Comparison of ENCODE assay signal across 16 cellular contexts in the genomic region with DNA sequence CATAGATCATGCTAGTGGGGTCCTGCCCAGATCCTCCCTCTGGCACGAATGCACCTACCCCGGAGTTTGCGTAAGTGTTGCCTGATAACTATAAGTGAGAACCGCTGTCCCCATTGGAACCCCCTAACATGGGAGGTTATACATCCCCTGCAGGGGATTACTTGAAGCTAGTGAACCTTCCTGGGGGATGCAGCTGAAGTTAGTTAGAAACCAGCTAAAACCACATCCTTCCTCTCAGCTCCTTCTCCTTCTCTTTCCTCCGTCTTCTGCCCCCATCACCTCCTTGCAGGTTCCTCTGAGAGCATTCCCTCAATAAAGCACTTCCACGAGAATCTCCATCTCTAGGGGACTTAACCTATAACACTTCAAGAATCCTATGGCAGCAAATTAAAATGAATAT.
DNase-seq lines count a peak whose midpoint lies in the region; ATAC-seq and TF ChIP-seq lines count a peak whose summit lies in the region.
"Had no signal": no experiment of that assay in that cellular context is flagged by ENCODE, and none has a peak within 500 bp of the region (broad histone marks: within the 10 kb centered on the region; RNA-seq: fewer than 3 reads in every experiment).

No MANE protein-coding gene starts in this region.

- peaks cover 7% of the 10 kb centered on the region for H3K36me3 Mint-ChIP-seq in MCF 10A (ENCODE audit: insufficient read depth, unreplicated experiment)
- H3K36me3 Mint-ChIP-seq in endothelial cell (ENCODE audit: low read depth, unreplicated experiment): peaks cover 31% of the 10 kb centered on the region
- peaks cover 27 to 50% of the 10 kb centered on the region in 2 donors for H3K36me3 Mint-ChIP-seq in activated naive CD4-positive, alpha-beta T cell treated with anti-CD3 and anti-CD28 coated beads, Interleukin-2, amount 50 U/mL, for 72 hours

- 96% methylated on average over 5 of the region's 6 CpGs for WGBS in mammary epithelial cell (ENCODE audit: low coverage, missing lambda C conversion rate)

- H3K27me3 ChIP-seq in mammary epithelial cell (ENCODE audit: insufficient read depth, low read length): no peaks in the 10 kb centered on the region
- H3K27me3 ChIP-seq: gastrocnemius medialis had no signal

- no peaks in the 10 kb centered on the region for H3K9me3 ChIP-seq in mammary epithelial cell (replicated peaks; ENCODE audit: insufficient read depth, low read length)
- H3K9me3 ChIP-seq: gastrocnemius medialis, mucosa of descending colon had no signal

- H3K4me1 Mint-ChIP-seq in MCF 10A (ENCODE audit: insufficient read depth, unreplicated experiment) (peaks cover 33% of the 10 kb centered on the region), endothelial cell (ENCODE audit: unreplicated experiment) (peaks cover 35% of the 10 kb centered on the region)

- dilution Hi-C loops in mammary epithelial cell (cut with HindIII; ENCODE audit: low sequenced_read_pairs): no loop called here

- H4K20me1 ChIP-seq in mammary epithelial cell (ENCODE audit: insufficient read depth, low read length): no peaks in the 10 kb centered on the region

- H2AFZ ChIP-seq in mammary epithelial cell (ENCODE audit: low read depth, low read length): no peak overlapping the region

- no peak for TF ChIP-seq CTCF in MCF 10A (IDR thresholded peaks at IDR 0.05; ENCODE audit: unreplicated experiment)
- TF ChIP-seq CTCF in mammary epithelial cell (conservative IDR thresholded peaks at IDR 0.05 in 1 of 2, IDR thresholded peaks at IDR 0.05 in 1 of 2; ENCODE audit: extremely low read depth in 1 of 2, insufficient read depth in 1 of 2, low read depth in 1 of 2, low read length in 2 of 2): no peak
- TF ChIP-seq CTCF in endothelial cell (IDR thresholded peaks at IDR 0.05; ENCODE audit: unreplicated experiment): no peak

- no peak overlapping the region for H3K4me3 ChIP-seq in mammary epithelial cell (replicated peaks in 1 of 3; ENCODE audit: insufficient read depth in 1 of 3, low read depth in 2 of 3, low read length in 3 of 3)
- H3K4me3 ChIP-seq: gastrocnemius medialis, mucosa of descending colon, smooth muscle cell had no signal

- peaks cover 18% of the 10 kb centered on the region for H3K4me1 ChIP-seq in mammary epithelial cell (ENCODE audit: insufficient read depth, low read length)

- CTCF ChIA-PET in MCF 10A (lab: Yijun Ruan, JAX) (interaction anchor here (0.7 to 1.5 kb wide), 3 partner anchors 18 to 32 kb away, joined by 3 to 5 read pairs (median 3); no protein-coding TSS in a partner anchor), mammary epithelial cell (lab: Charles Lee; ENCODE audit: low non-redundant PET) (no interaction called here)

- POLR2A ChIA-PET in MCF 10A (lab: Yijun Ruan, JAX): interaction anchor here (1.3 to 1.7 kb wide), 2 partner anchors 35 to 39 kb away, joined by 3 to 4 read pairs; no protein-coding TSS in a partner anchor

- H3K79me2 ChIP-seq in mammary epithelial cell (ENCODE audit: insufficient read depth, low read length): no peaks in the 10 kb centered on the region

- H3K9ac ChIP-seq in mammary epithelial cell (ENCODE audit: insufficient read depth, low read length): no peak overlapping the region

- DNase-seq in MCF 10A (ENCODE audit: unreplicated experiment) (no peak), mammary epithelial cell (no peak), RPMI7951 (ENCODE audit: low read depth) (peak; percentile 30), endothelial cell (ENCODE audit: low spot score) (no peak), NCI-H1930 (lab: John Stamatoyannopoulos, UW) (no peak)
- DNase-seq in activated naive CD4-positive, alpha-beta T cell treated with anti-CD3 and anti-CD28 coated beads, Interleukin-2, amount 50 U/mL, for 72 hours (ENCODE audit: low spot score in 2 of 2): no peak
- DNase-seq: activated naive CD4-positive, alpha-beta T cell treated with anti-CD3 and anti-CD28 coated beads, Interleukin-2, amount 10 ng/mL, durations not matched to agents 7 days and 5 days; DMS79; endodermal cell; gastrocnemius medialis; mucosa of descending colon; NCI-H2107; T1000 had no signal

- H3K27ac Mint-ChIP-seq in MCF 10A (ENCODE audit: low read depth, unreplicated experiment) (peak overlapping the region; percentile 20), endothelial cell (ENCODE audit: unreplicated experiment) (peak overlapping the region; percentile 68)
- H3K27ac Mint-ChIP-seq in activated naive CD4-positive, alpha-beta T cell treated with anti-CD3 and anti-CD28 coated beads, Interleukin-2, amount 50 U/mL, for 72 hours: no peak overlapping the region
- H3K27ac Mint-ChIP-seq: activated naive CD4-positive, alpha-beta T cell treated with anti-CD3 and anti-CD28 coated beads, Interleukin-2, amount 10 ng/mL, durations not matched to agents 7 days and 5 days; endodermal cell had no signal

- no TSS peak for BruUV-seq in MCF 10A (replicated peaks; lab: Mats Ljungman, UMichigan)
- BruUV-seq in mammary epithelial cell (replicated peaks; lab: Mats Ljungman, UMichigan): no TSS peak

- peaks cover 1% of the 10 kb centered on the region for H3K36me3 ChIP-seq in mammary epithelial cell (ENCODE audit: insufficient read depth, low read length)

- ATAC-seq in HG03039 (IDR thresholded peaks at IDR 0.05; ENCODE audit: unreplicated experiment) (no peak), GM18498 (IDR thresholded peaks at IDR 0.05; ENCODE audit: unreplicated experiment) (no peak)
- ATAC-seq in activated naive CD4-positive, alpha-beta T cell treated with anti-CD3 and anti-CD28 coated beads, Interleukin-2, amount 50 U/mL, for 72 hours: no peak
- ATAC-seq: gastrocnemius medialis, mucosa of descending colon had no signal

- in situ Hi-C loops in mammary epithelial cell (cut with MboI; ENCODE audit: low sequenced_read_pairs in 2 of 2): no loop called here

- intact Hi-C loops in MCF 10A (cut with micrococcal nuclease) (no loop called here), mammary epithelial cell (cut with micrococcal nuclease) (loop anchor here (5.0 kb wide), 1 partner anchor 94 kb away; the partner anchor contains the start of gene ZNF827)

- no peak overlapping the region for H3K27ac ChIP-seq in mammary epithelial cell (ENCODE audit: insufficient read depth, low read depth, low read length)

- H3K4me3 Mint-ChIP-seq in MCF 10A (ENCODE audit: unreplicated experiment) (no peak overlapping the region), endothelial cell (ENCODE audit: unreplicated experiment) (no peak overlapping the region)
- H3K4me3 Mint-ChIP-seq: activated naive CD4-positive, alpha-beta T cell treated with anti-CD3 and anti-CD28 coated beads, Interleukin-2, amount 10 ng/mL, durations not matched to agents 7 days and 5 days; endodermal cell had no signal

- H3K27me3 Mint-ChIP-seq in MCF 10A (ENCODE audit: insufficient read depth, unreplicated experiment) (no peaks in the 10 kb centered on the region), endothelial cell (ENCODE audit: unreplicated experiment) (no peaks in the 10 kb centered on the region)
- H3K27me3 Mint-ChIP-seq: activated naive CD4-positive, alpha-beta T cell treated with anti-CD3 and anti-CD28 coated beads, Interleukin-2, amount 10 ng/mL, durations not matched to agents 7 days and 5 days had no signal

- no peak overlapping the region for H3K4me2 ChIP-seq in mammary epithelial cell (ENCODE audit: insufficient read depth, low read depth, low read length)
- H3K4me2 ChIP-seq: smooth muscle cell had no signal

- no peaks in the 10 kb centered on the region for H3K9me3 Mint-ChIP-seq in MCF 10A (ENCODE audit: unreplicated experiment)
- no peaks in the 10 kb centered on the region for H3K9me3 Mint-ChIP-seq in endothelial cell (ENCODE audit: unreplicated experiment)
- no peaks in the 10 kb centered on the region for H3K9me3 Mint-ChIP-seq in activated naive CD4-positive, alpha-beta T cell treated with anti-CD3 and anti-CD28 coated beads, Interleukin-2, amount 50 U/mL, for 72 hours
- H3K9me3 Mint-ChIP-seq: activated naive CD4-positive, alpha-beta T cell treated with anti-CD3 and anti-CD28 coated beads, Interleukin-2, amount 10 ng/mL, durations not matched to agents 7 days and 5 days; endodermal cell had no signal

Comparison
In these comparisons a context has a peak if more than half of its experiments do, and no peak if none do; other contexts are left out.
1. H3K27ac Mint-ChIP-seq: peak in MCF 10A (single experiment) and endothelial cell (single experiment); none in activated naive CD4-positive, alpha-beta T cell treated with anti-CD3 and anti-CD28 coated beads, Interleukin-2, amount 50 U/mL, for 72 hours (0 of 2).